8 cellular contexts compared by ENCODE assay signal in the genomic region with DNA sequence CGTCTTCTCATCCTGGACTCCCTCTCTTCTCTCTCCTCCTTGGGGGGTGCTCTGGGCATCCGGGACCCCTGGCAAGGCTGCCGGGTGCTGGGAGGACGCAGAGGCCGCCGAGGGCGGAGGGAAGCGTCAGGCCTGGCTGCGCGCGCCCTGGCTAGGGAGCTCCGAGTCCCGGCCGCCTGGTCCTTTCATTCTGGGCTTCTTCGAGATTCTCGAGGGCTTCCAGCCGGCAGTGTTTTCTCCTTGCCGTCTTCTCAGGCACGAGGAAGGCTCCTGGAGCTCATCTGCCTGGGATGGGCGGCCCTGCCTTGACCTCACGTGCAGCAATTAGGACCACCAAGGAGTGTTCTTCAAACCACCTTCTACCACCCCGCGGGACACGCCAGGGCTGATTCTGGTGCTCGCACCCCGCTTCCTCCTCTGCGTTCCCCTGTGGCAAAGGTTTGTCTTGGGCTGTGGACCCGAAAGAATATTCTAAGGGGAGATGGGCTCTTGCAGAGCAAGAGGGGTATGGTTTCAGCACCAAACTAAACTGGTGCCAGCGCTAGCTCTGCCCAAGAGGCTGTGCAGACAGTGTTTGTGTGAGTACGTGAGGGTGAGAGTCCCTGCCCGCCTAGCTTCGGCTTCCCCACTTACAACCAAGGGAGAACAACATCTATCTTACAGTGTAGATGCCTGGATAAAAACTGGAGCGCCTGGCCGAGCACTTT. TPM values are rescaled to one million over a fixed set of nuclear protein-coding genes. Genes with fewer than 3 reads are reported as not detected.
DNase-seq lines count a peak whose midpoint lies in the region; ATAC-seq and TF ChIP-seq lines count a peak whose summit lies in the region.

No MANE protein-coding gene starts in this region.

- H3K9me3 ChIP-seq in body of pancreas: no peaks in the 10 kb centered on the region
- no peaks in the 10 kb centered on the region for H3K9me3 ChIP-seq in thyroid gland

- H3K4me3 ChIP-seq in NB4 (ENCODE audit: low read depth, low read length) (peak overlapping the region; percentile 55), body of pancreas (peak overlapping the region; percentile 35 to 41), thyroid gland (replicated peaks in 1 of 3) (peak overlapping the region in 2 of 3 donors; percentile 58 to 75)

- DNase-seq in NCI-H1092 treated with DMSO at 0.1 percent for 48 hours (lab: John Stamatoyannopoulos, UW) (peak; percentile 52), NCI-H1092 (lab: John Stamatoyannopoulos, UW) (no peak), NB4 (ENCODE audit: low read depth) (peak; percentile 49), body of pancreas (peak; percentile 23 to 36 (median 30)), left colon (peak in 1 of 2 donors; percentile 39), thyroid gland (peak; percentile 43 to 47), MV-4-11 (lab: John Stamatoyannopoulos, UW) (no peak), AML-193 (lab: John Stamatoyannopoulos, UW) (no peak)

- WGBS in body of pancreas, 2 donors: 6 to 9% methylated on average over 15 to 34 of the region's 34 CpGs
- WGBS in thyroid gland, 2 donors: 5 to 11% methylated on average over 23 of the region's 34 CpGs

- no peak for TF ChIP-seq CTCF in NB4 (IDR thresholded peaks at IDR 0.05; ENCODE audit: low read depth, low read length)
- no peak for TF ChIP-seq CTCF in body of pancreas (IDR thresholded peaks at IDR 0.05)
- no peak for TF ChIP-seq CTCF in thyroid gland (IDR thresholded peaks at IDR 0.05)

- H3K27me3 ChIP-seq in body of pancreas (no peaks in the 10 kb centered on the region), thyroid gland (no peaks in the 10 kb centered on the region)

- no peak for ATAC-seq in body of pancreas
- peak; percentile 13 for ATAC-seq in left colon

- TF ChIP-seq POLR2A in NB4 (IDR thresholded peaks at IDR 0.05; ENCODE audit: extremely low read depth, insufficient read length) (no peak), body of pancreas (IDR thresholded peaks at IDR 0.05) (no peak), thyroid gland (IDR thresholded peaks at IDR 0.05) (no peak)

- H3K27ac ChIP-seq in body of pancreas: peak overlapping the region in 1 of 4 donors; percentile 1
- H3K27ac ChIP-seq in thyroid gland: peak overlapping the region in 1 of 3 donors; percentile 67

- intact Hi-C loops in body of pancreas (cut with DNase I): no loop called here
- intact Hi-C loops in left colon (cut with DNase I, micrococcal nuclease): no loop called here
- intact Hi-C loops in thyroid gland (cut with DNase I): no loop called here

- H3K4me1 ChIP-seq in body of pancreas (peaks cover 31% of the 10 kb centered on the region), thyroid gland (peaks cover 13 to 33% of the 10 kb centered on the region in 2 donors)

- H3K36me3 ChIP-seq in body of pancreas (replicated peaks in 1 of 2; ENCODE audit: insufficient read depth in 1 of 2, low read depth in 2 of 2) (no peaks in the 10 kb centered on the region), thyroid gland (no peaks in the 10 kb centered on the region)

RNA-seq across cellular contexts. Expression of gene PIK3CD, which starts 36.5 kb away (rescaled TPM):
- total RNA-seq in body of pancreas: 1 to 10 TPM; 3.3 to 6.2 TPM
- total RNA-seq in left colon: 1 to 10 TPM; 1.6 to 5.4 TPM
- total RNA-seq in thyroid gland: 1 to 10 TPM; 5.9 to 9.5 (median 7.7) TPM

Comparison
In these comparisons a context has a peak if more than half of its experiments do, and no peak if none do; other contexts are left out.
1. DNase-seq: peak in NCI-H1092 treated with DMSO at 0.1 percent for 48 hours (single experiment), NB4 (single experiment), body of pancreas (4 of 4) and thyroid gland (2 of 2); none in NCI-H1092 (single experiment), MV-4-11 (single experiment) and AML-193 (0 of 2).
2. Peak in every context shown above with its lines, with median percentiles within 50 percentile points of each other: H3K4me3 ChIP-seq.